ENCODE assay signal across 7 cellular contexts in the genomic region with DNA sequence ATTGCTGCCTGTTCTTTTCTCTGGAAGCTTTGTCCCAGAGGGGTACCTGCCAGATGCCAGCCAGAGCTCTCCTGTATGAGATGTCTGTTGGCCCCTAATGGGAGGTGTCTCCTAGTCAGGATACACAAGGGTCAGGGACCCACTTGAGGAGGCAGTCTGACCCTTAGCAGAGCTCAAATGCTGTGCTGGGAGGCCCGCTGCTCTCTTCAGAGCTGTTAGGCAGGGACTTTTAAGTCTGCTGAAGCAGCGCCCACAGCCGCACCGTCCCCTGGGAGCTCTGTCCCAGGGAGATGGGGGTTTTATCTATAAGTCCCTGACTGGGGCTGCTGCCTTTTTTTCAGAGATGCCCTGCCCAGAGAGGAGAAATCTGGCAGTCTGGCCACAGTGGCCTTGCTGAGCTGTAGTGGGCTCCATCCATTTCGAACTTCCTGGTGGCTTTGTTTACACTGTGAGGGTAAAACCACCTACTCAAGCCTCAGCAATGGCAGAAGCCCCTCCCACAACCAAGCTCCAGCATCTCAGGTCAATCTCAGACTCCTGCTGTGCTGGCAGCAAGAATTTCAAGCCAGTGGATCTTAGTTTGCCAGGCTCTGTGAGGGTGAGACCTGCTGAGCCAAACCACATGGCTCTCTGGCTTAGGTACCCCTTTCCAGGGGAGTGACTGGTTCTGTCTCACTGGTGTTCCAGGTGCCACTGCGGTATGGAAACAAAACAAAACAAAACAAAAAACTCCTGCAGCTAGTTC.
A peak's percentile ranks its signal among the peaks of the same experiment; 100 is the strongest.
DNase-seq lines count a peak whose midpoint lies in the region; TF ChIP-seq lines count a peak whose summit lies in the region.
"Not testable (repeated sequence)": the region's sequence is repeated elsewhere in the genome, so short reads cannot be mapped to it uniquely, and the experiment has no call there.

No MANE protein-coding gene starts in this region.

- H3K27me3 Mint-ChIP-seq in endodermal cell (ENCODE audit: insufficient read depth); neural progenitor cell (ENCODE audit: insufficient read depth, low read depth): not testable (repeated sequence)

- DNase-seq in BE2C (peak; percentile 19), ELF-1 (ENCODE audit: low read depth, low spot score) (peak; percentile 54), H7 (peak; percentile 2), NCI-H2107 (lab: John Stamatoyannopoulos, UW) (peak; percentile 2), NT2/D1 (ENCODE audit: low read depth, low spot score) (peak; percentile 57), endodermal cell (peak; percentile 84), neural progenitor cell (ENCODE audit: low spot score) (peak; percentile 31)

- 81 to 88% methylated on average over 2 to 6 of the region's 6 CpGs for WGBS in endodermal cell (ENCODE audit: insufficient coverage in 1 of 2, insufficient read length in 1 of 2), 2 experiments

- not testable (repeated sequence) for H3K4me3 Mint-ChIP-seq in endodermal cell, neural progenitor cell

- H3K4me2 ChIP-seq in neural progenitor cell: not testable (repeated sequence)

- not testable (repeated sequence) for H3K4me1 ChIP-seq in BE2C; NT2/D1 (ENCODE audit: insufficient read depth, insufficient read length); endodermal cell (ENCODE audit: control insufficient read depth, insufficient read depth, low read length); neural progenitor cell

- peak overlapping the region; percentile 42 for H2AFZ ChIP-seq in neural progenitor cell (replicated peaks)

- peaks cover 11% of the 10 kb centered on the region for H3K9me3 Mint-ChIP-seq in endodermal cell
- H3K9me3 Mint-ChIP-seq in neural progenitor cell: not testable (repeated sequence)

- not testable (repeated sequence) for H3K27ac ChIP-seq in endodermal cell (ENCODE audit: low read depth, low read length); neural progenitor cell

- not testable (repeated sequence) for H4K20me1 ChIP-seq in neural progenitor cell (ENCODE audit: low read depth)

- not testable (repeated sequence) for H3K9me3 ChIP-seq in BE2C; NT2/D1 (ENCODE audit: insufficient read depth, low read length); endodermal cell (ENCODE audit: control insufficient read depth, low read length); neural progenitor cell (ENCODE audit: low read depth)

- not testable (repeated sequence) for H3K4me3 ChIP-seq in BE2C (ENCODE audit: low read depth, low read length); H7 (ENCODE audit: insufficient read depth, low read depth, low read length); NT2/D1 (ENCODE audit: insufficient read length, low read depth); endodermal cell (ENCODE audit: low read length); neural progenitor cell

- not testable (repeated sequence) for TF ChIP-seq CTCF in BE2C (IDR thresholded peaks at IDR 0.05; ENCODE audit: low read depth, low read length); endodermal cell (conservative IDR thresholded peaks at IDR 0.05); neural progenitor cell (IDR thresholded peaks at IDR 0.05)

- H3K79me2 ChIP-seq in neural progenitor cell (ENCODE audit: low read depth): not testable (repeated sequence)

- not testable (repeated sequence) for H3K9ac ChIP-seq in NT2/D1 (ENCODE audit: insufficient read length, low read depth); endodermal cell (ENCODE audit: extremely low read depth, low read length, poor library complexity, severe bottlenecking); neural progenitor cell

- peaks cover 10% of the 10 kb centered on the region for H3K36me3 Mint-ChIP-seq in endodermal cell (ENCODE audit: low read depth)
- not testable (repeated sequence) for H3K36me3 Mint-ChIP-seq in neural progenitor cell

- not testable (repeated sequence) for H3F3A ChIP-seq in neural progenitor cell (ENCODE audit: low read depth)

- not testable (repeated sequence) for H3K27me3 ChIP-seq in BE2C; H7 (ENCODE audit: control insufficient read depth, insufficient read depth, low read length); NT2/D1 (ENCODE audit: insufficient read depth, insufficient read length); endodermal cell (ENCODE audit: control insufficient read depth, insufficient read depth, low read length, poor library complexity, severe bottlenecking); neural progenitor cell

- not testable (repeated sequence) for H3K36me3 ChIP-seq in BE2C; H7 (replicated peaks; ENCODE audit: control insufficient read depth, insufficient read depth, low read length); NT2/D1 (ENCODE audit: insufficient read depth, insufficient read length, low read length); endodermal cell (ENCODE audit: control insufficient read depth, insufficient read depth, low read length); neural progenitor cell

- peak overlapping the region; percentile 58 for H3K27ac Mint-ChIP-seq in endodermal cell
- not testable (repeated sequence) for H3K27ac Mint-ChIP-seq in neural progenitor cell

- not testable (repeated sequence) for H3K4me1 Mint-ChIP-seq in endodermal cell, neural progenitor cell

Comparison
In these comparisons a context has a peak if more than half of its experiments do, and no peak if none do; other contexts are left out.
1. DNase-seq: peak in every context shown above with its lines; median percentile 84 in endodermal cell; 57 in NT2/D1; 54 in ELF-1; 31 in neural progenitor cell; 19 in BE2C; 2 in H7; 2 in NCI-H2107.